ENCODE assay signal across 1 cellular context in the genomic region with DNA sequence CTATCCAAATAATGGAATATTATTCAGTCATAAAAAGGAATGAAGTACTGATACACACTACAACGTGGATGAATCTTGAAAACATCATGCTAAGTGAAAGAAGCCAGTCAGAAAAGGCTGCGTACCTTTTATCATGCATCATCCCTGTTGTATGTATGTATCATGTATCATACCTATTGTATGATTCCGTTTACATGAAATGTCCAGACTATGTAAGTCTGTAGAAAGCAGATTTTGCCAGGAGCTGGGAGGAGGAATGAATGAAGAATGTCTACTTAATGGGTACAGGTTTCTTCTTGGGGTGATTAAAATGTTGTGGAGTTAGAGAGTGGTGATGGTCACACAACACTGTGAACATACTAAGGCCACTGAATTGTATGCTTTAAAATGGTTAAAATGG.
TF ChIP-seq lines count a peak whose summit lies in the region.

No MANE protein-coding gene starts in this region.

TF ChIP-seq in IMR-90, 13 proteins besides CTCF, POLR2A, EP300 and RAD21:
- TF ChIP-seq, protein P1, sequence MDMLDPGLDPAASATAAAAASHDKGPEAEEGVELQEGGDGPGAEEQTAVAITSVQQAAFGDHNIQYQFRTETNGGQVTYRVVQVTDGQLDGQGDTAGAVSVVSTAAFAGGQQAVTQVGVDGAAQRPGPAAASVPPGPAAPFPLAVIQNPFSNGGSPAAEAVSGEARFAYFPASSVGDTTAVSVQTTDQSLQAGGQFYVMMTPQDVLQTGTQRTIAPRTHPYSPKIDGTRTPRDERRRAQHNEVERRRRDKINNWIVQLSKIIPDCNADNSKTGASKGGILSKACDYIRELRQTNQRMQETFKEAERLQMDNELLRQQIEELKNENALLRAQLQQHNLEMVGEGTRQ (IDR thresholded peaks at IDR 0.05; ENCODE audit: low read depth, low read length): no peak
- TF ChIP-seq FOS (IDR thresholded peaks at IDR 0.05; ENCODE audit: low read depth, low read length) (no peak), CEBPB (IDR thresholded peaks at IDR 0.05; ENCODE audit: low read depth, low read length) (no peak), NFE2L2 (IDR thresholded peaks at IDR 0.05; ENCODE audit: low read depth, low read length) (no peak), RCOR1 (IDR thresholded peaks at IDR 0.05; ENCODE audit: insufficient replicate concordance, low read length) (no peak), MAFK (IDR thresholded peaks at IDR 0.05; ENCODE audit: low read depth, low read length) (no peak), MAZ (IDR thresholded peaks at IDR 0.05; ENCODE audit: borderline replicate concordance, low read depth, low read length) (no peak), BHLHE40 (IDR thresholded peaks at IDR 0.05; ENCODE audit: low read depth, low read length) (no peak)
- TF ChIP-seq, protein P2, sequence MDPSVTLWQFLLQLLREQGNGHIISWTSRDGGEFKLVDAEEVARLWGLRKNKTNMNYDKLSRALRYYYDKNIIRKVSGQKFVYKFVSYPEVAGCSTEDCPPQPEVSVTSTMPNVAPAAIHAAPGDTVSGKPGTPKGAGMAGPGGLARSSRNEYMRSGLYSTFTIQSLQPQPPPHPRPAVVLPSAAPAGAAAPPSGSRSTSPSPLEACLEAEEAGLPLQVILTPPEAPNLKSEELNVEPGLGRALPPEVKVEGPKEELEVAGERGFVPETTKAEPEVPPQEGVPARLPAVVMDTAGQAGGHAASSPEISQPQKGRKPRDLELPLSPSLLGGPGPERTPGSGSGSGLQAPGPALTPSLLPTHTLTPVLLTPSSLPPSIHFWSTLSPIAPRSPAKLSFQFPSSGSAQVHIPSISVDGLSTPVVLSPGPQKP (IDR thresholded peaks at IDR 0.05; ENCODE audit: borderline replicate concordance, low read depth, low read length): no peak
